Comparison of ENCODE assay signal across 1 cellular context in the genomic region with DNA sequence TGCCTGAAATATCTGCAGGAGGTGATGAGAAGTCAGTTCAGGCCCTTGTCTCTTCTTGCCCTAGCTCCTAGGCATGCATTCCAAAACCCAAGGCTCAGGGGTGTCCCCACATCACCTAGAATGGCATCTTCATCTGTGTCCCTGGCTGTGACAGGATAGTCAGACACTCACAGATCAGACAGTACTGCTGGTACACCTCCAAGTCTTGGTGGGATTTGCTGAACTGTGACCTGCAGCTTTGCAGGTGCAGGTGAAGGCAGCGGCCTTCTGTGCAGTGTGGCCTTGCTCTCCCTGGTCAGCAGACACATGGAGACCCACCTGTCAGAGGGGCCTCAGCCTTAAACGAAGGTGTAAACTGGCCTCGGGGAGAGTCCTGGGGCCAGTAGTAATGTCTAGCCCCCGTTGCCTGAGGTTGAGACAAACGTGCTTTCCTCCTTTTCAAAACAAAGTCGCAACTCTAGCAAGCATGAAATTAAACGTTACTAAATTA.
TF ChIP-seq lines count a peak whose summit lies in the region.

No MANE protein-coding gene starts in this region.

TF ChIP-seq in GM23338, 12 proteins besides CTCF, POLR2A, EP300 and RAD21:
- TF ChIP-seq EZH2phosphoT487 (IDR thresholded peaks at IDR 0.05; ENCODE audit: unreplicated experiment) = no peak
- TF ChIP-seq, protein P1, sequence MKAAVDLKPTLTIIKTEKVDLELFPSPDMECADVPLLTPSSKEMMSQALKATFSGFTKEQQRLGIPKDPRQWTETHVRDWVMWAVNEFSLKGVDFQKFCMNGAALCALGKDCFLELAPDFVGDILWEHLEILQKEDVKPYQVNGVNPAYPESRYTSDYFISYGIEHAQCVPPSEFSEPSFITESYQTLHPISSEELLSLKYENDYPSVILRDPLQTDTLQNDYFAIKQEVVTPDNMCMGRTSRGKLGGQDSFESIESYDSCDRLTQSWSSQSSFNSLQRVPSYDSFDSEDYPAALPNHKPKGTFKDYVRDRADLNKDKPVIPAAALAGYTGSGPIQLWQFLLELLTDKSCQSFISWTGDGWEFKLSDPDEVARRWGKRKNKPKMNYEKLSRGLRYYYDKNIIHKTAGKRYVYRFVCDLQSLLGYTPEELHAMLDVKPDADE (IDR thresholded peaks at IDR 0.05) = no peak
- TF ChIP-seq ZNF114 (CRISPR knock-in tag; IDR thresholded peaks at IDR 0.05) = no peak
- no peak for TF ChIP-seq JUNB (IDR thresholded peaks at IDR 0.05; ENCODE audit: unreplicated experiment)
- no peak for TF ChIP-seq STAT1 (IDR thresholded peaks at IDR 0.05; ENCODE audit: unreplicated experiment)
- TF ChIP-seq EZH2 (IDR thresholded peaks at IDR 0.05; ENCODE audit: low read depth, unreplicated experiment) = no peak
- TF ChIP-seq CREB1 (CRISPR knock-in tag; IDR thresholded peaks at IDR 0.05; ENCODE audit: low read depth) = no peak
- no peak for TF ChIP-seq NANOG (IDR thresholded peaks at IDR 0.05; ENCODE audit: borderline replicate concordance)
- no peak for TF ChIP-seq REST (IDR thresholded peaks at IDR 0.05; ENCODE audit: unreplicated experiment)
- no peak for TF ChIP-seq POLR2AphosphoS5 (IDR thresholded peaks at IDR 0.05; ENCODE audit: low read depth)
- no peak for TF ChIP-seq ZNF462 (CRISPR knock-in tag; IDR thresholded peaks at IDR 0.05)
- no peak for TF ChIP-seq ZNF331 (CRISPR knock-in tag; IDR thresholded peaks at IDR 0.05; ENCODE audit: low read depth)
